ENCODE assay signal across 10 cellular contexts in the genomic region with DNA sequence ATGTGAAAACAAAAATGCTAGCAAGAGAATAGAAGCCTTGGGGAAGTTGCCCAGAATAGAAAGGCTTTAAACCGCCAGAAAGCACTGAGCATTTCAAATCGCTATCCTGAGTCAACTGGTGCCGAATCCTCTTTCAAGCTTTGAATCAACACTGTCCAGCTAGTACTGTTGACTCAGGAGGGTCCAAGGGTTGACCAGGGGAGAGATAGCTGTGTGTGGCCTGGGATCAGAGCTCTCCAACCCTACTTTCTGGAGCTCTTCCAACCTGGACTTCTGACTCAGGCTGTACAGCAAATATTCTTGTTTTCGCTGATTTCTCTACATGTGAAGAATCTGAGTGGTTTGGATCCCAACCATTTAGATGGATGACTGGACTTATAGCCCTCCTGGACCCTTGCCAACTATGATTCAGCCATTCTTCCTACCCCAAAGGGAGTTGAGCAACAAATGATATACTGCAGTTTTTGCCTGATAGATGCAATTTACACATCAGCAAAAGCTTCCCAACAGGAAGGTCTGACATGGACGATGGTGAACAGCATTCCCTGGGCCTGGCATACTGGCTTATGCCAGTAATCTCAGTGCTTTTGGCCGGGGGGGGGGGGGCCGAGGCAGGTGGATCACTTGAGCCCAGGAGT.
DNase-seq lines count a peak whose midpoint lies in the region; ATAC-seq and TF ChIP-seq lines count a peak whose summit lies in the region.
"Had no signal": no experiment of that assay in that cellular context is flagged by ENCODE, and none has a peak within 500 bp of the region (broad histone marks: within the 10 kb centered on the region; RNA-seq: fewer than 3 reads in every experiment).

No MANE protein-coding gene starts in this region.

- DNase-seq in BJ (ENCODE audit: low read depth) (peak; percentile 17), M059J (ENCODE audit: low read depth) (peak; percentile 90), astrocyte of the hippocampus (ENCODE audit: low read depth, low spot score) (peak; percentile 90), right lobe of liver (peak; percentile 51 to 92 (median 70)), NCI-H1436 treated with DMSO at 0.1 percent for 48 hours (lab: John Stamatoyannopoulos, UW) (no peak), T-cell (no peak)
- DNase-seq: activated CD4-positive, alpha-beta T cell treated with anti-CD3 and anti-CD28 coated beads for 48 hours; stimulated activated naive CD8-positive, alpha-beta T cell treated with anti-CD3 and anti-CD28 coated beads, Interleukin-15, Interleukin-2, amounts not matched to agents 100 U/mL and 50 U/mL, for 24 hours had no signal

- no peaks in the 10 kb centered on the region for H3K36me3 Mint-ChIP-seq in T-cell

- WGBS in right lobe of liver (ENCODE audit: insufficient coverage, low coverage, low lambda C conversion rate, missing lambda C conversion rate): 24% methylated on average over 2 of the region's 7 CpGs

- H3K4me3 Mint-ChIP-seq in T-cell: no peak overlapping the region

- ATAC-seq in right lobe of liver (peak; percentile 85 to 92 (median 88)), HG03135 (IDR thresholded peaks at IDR 0.05; ENCODE audit: unreplicated experiment) (no peak), T-cell (replicated peaks in 1 of 4) (no peak), HG03196 (IDR thresholded peaks at IDR 0.05; ENCODE audit: unreplicated experiment) (no peak)
- ATAC-seq: stimulated activated naive CD8-positive, alpha-beta T cell treated with anti-CD3 and anti-CD28 coated beads, Interleukin-15, Interleukin-2, amounts not matched to agents 100 U/mL and 50 U/mL, for 24 hours had no signal

- no peak overlapping the region for H3K4me3 ChIP-seq in BJ (ENCODE audit: low read depth, low read length)
- H3K4me3 ChIP-seq in right lobe of liver: no peak overlapping the region

- no peak for TF ChIP-seq POLR2A in right lobe of liver (IDR thresholded peaks at IDR 0.05)

- peaks cover 6 to 9% (median 7%) of the 10 kb centered on the region in 3 donors for H3K9me3 Mint-ChIP-seq in T-cell

- H3K4me1 ChIP-seq in right lobe of liver: peaks cover 0 to 39% (median 19%) of the 10 kb centered on the region in 4 donors

- H3K27me3 Mint-ChIP-seq in T-cell: peaks cover 6 to 15% of the 10 kb centered on the region in 2 donors

- POLR2A ChIA-PET in BJ (lab: Charles Lee) (no interaction called here), T-cell (lab: Charles Lee) (no interaction called here)

- H3K9me3 ChIP-seq in right lobe of liver: no peaks in the 10 kb centered on the region

- no peaks in the 10 kb centered on the region for H3K36me3 ChIP-seq in BJ (ENCODE audit: control insufficient read depth, insufficient read depth, low read length)
- no peaks in the 10 kb centered on the region for H3K36me3 ChIP-seq in right lobe of liver

- no peak overlapping the region for H3K27ac Mint-ChIP-seq in T-cell

- peak overlapping the region in 2 of 3 donors; percentile 74 to 87 for H3K27ac ChIP-seq in right lobe of liver

- H3K27me3 ChIP-seq in BJ (ENCODE audit: control insufficient read depth, insufficient read depth, low read length) (no peaks in the 10 kb centered on the region), right lobe of liver (no peaks in the 10 kb centered on the region)

- intact Hi-C loops in right lobe of liver (cut with DNase I): no loop called here

- CTCF ChIA-PET in BJ (lab: Yijun Ruan, JAX) (no interaction called here), T-cell (lab: Charles Lee) (interaction anchor here (0.6 to 0.8 kb wide), 2 partner anchors 49 to 417 kb away, joined by 3 to 4 read pairs; no protein-coding TSS in a partner anchor)

- H3K4me1 Mint-ChIP-seq in T-cell: peaks cover 3 to 18% (median 12%) of the 10 kb centered on the region in 3 donors

- TF ChIP-seq CTCF in BJ (IDR thresholded peaks at IDR 0.05; ENCODE audit: insufficient read depth, low read depth, low read length): no peak
- no peak for TF ChIP-seq CTCF in right lobe of liver (IDR thresholded peaks at IDR 0.05)

Comparison
In these comparisons a context has a peak if more than half of its experiments do, and no peak if none do; other contexts are left out.
1. DNase-seq: peak in BJ (single experiment), M059J (single experiment), astrocyte of the hippocampus (single experiment) and right lobe of liver (3 of 3); none in NCI-H1436 treated with DMSO at 0.1 percent for 48 hours (single experiment) and T-cell (0 of 34).
2. ATAC-seq: peak in right lobe of liver (4 of 4); none in HG03135 (single experiment), T-cell (0 of 4) and HG03196 (single experiment).